In the genomic region with DNA sequence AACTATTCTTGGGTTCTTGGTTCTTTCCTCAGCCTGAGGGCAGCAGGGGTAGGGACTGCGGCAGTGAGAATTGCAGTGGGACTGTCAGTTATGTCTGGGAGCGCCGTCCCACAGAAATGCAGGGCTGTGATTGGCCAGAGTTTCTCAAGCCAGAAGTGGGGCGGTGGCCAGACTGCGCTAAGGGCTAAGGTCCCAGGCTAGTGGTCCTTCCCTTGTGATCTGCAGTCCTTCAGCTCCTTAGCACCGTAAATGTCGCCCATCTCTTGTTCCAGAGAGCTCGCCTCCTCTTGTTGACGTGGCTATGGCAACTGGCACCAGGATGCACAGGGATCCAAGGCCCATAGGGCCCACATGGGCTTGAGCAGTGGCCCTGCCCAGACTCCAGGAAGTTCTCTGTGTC, we compare ENCODE assay signal across 26 cellular contexts.
"Had no signal": no experiment of that assay in that cellular context is flagged by ENCODE, and none has a peak within 500 bp of the region (broad histone marks: within the 10 kb centered on the region; RNA-seq: fewer than 3 reads in every experiment).

No MANE protein-coding gene starts in this region.

- H3K4me1 ChIP-seq: body of pancreas, foreskin keratinocyte, gastrocnemius medialis, heart left ventricle had no signal

- H3K27me3 ChIP-seq: body of pancreas, cardiac muscle cell, dorsolateral prefrontal cortex, foreskin keratinocyte, gastrocnemius medialis, heart left ventricle had no signal

- H3K36me3 ChIP-seq: cardiac muscle cell, gastrocnemius medialis, heart left ventricle had no signal

- DNase-seq: activated CD4-positive, alpha-beta memory T cell treated with anti-CD3 and anti-CD28 coated beads, Interleukin-2, amount 10 ng/mL, durations not matched to agents 7 days and 5 days; activated CD4-positive, alpha-beta T cell treated with anti-CD3 and anti-CD28 coated beads for 1 hour; activated CD4-positive, alpha-beta T cell treated with anti-CD3 and anti-CD28 coated beads for 4 hours; activated CD4-positive, alpha-beta T cell treated with anti-CD3 and anti-CD28 coated beads, Interleukin-2, amount 10 ng/mL, durations not matched to agents 7 days and 5 days; activated CD4-positive, alpha-beta T cell treated with anti-CD3 and anti-CD28 coated beads, Interleukin-2, amount 50 U/mL, for 4 hours; activated CD8-positive, alpha-beta memory T cell treated with anti-CD3 and anti-CD28 coated beads, Interleukin-2, amount 50 U/mL, for 48 hours; activated gamma-delta T cell; activated naive CD4-positive, alpha-beta T cell; activated naive CD4-positive, alpha-beta T cell treated with anti-CD3 and anti-CD28 coated beads, Interleukin-2, amount 50 U/mL, for 16 hours; activated T-cell treated with anti-CD3 and anti-CD28 coated beads for 4 hours; activated T-cell treated with anti-CD3 and anti-CD28 coated beads, Interleukin-2, amount 50 U/mL, for 24 hours; activated T-cell treated with anti-CD3 and anti-CD28 coated beads, Interleukin-2, amount 50 U/mL, for 72 hours; amniotic stem cell; anterior cingulate cortex; body of pancreas; dorsolateral prefrontal cortex; effector memory CD4-positive, alpha-beta T cell; endodermal cell; foreskin keratinocyte; gastrocnemius medialis; glutamatergic neuron; heart left ventricle; T-helper 2 cell had no signal

- H3K4me3 ChIP-seq: body of pancreas, cardiac muscle cell, coronary artery, dorsolateral prefrontal cortex, gastrocnemius medialis, heart left ventricle had no signal

- H3K27ac ChIP-seq: body of pancreas, cardiac muscle cell, coronary artery, dorsolateral prefrontal cortex, foreskin keratinocyte, gastrocnemius medialis, heart left ventricle had no signal

- H3K9me3 ChIP-seq: body of pancreas, gastrocnemius medialis had no signal

- ATAC-seq: activated T-cell treated with anti-CD3 and anti-CD28 coated beads, Interleukin-2, amount 50 U/mL, for 72 hours; body of pancreas; esophagus mucosa; foreskin keratinocyte; gastrocnemius medialis; heart left ventricle had no signal
